ENCODE assay signal across 8 cellular contexts in the genomic region with DNA sequence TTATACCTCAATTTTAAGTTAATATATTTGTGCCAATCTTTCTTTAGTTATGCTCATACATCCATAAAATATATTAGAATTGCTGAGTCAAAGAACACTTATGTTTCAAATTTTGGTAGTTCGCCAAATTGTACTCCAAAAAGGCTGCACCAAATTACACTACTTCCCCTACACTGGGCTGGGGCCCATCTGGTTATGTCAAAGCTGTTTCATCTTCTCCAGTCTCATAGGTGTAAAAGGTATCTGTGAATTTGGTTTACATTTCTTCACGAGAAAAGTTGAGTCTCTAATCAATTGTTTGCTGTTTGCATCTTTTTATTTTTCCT. TPM values are rescaled to one million over a fixed set of nuclear protein-coding genes. Genes with fewer than 3 reads are reported as not detected.
DNase-seq lines count a peak whose midpoint lies in the region; ATAC-seq and TF ChIP-seq lines count a peak whose summit lies in the region.

No MANE protein-coding gene starts in this region.

- peak overlapping the region in 7 of 11 experiments; percentile 31 to 85 (median 45); a peak in 7 of 22 replicates for H3K9ac ChIP-seq in BLaER1 treated with 17β-estradiol and CSF1 and Interleukin-3, amounts not matched to agents 10 nM and 100 nM

- ATAC-seq in HG03280 (IDR thresholded peaks at IDR 0.05; ENCODE audit: unreplicated experiment) (no peak), GM19397 (IDR thresholded peaks at IDR 0.05; ENCODE audit: unreplicated experiment) (no peak), HG03135 (IDR thresholded peaks at IDR 0.05; ENCODE audit: unreplicated experiment) (no peak)

- H3K4me2 ChIP-seq in BLaER1 treated with 17β-estradiol and CSF1 and Interleukin-3, amounts not matched to agents 10 nM and 100 nM: peak overlapping the region; percentile 47 to 86 (median 73)

- peak overlapping the region; percentile 68 to 83 (median 74) for H3K4me3 ChIP-seq in BLaER1 treated with 17β-estradiol and CSF1 and Interleukin-3, amounts not matched to agents 10 nM and 100 nM
- H3K4me3 ChIP-seq in LNCaP clone FGC (ENCODE audit: low read depth, low read length): peak overlapping the region; percentile 78

- DNase-seq in LNCaP clone FGC (ENCODE audit: low read depth) (no peak), chondrocyte (ENCODE audit: low spot score) (no peak), glomerular visceral epithelial cell (ENCODE audit: extremely low spot score) (no peak)

- H3K36me3 ChIP-seq in BLaER1 treated with 17β-estradiol and CSF1 and Interleukin-3, amounts not matched to agents 10 nM and 100 nM: no peaks in the 10 kb centered on the region

- H3K9me3 Mint-ChIP-seq in chondrocyte (ENCODE audit: low read depth): no peaks in the 10 kb centered on the region
- H3K9me3 Mint-ChIP-seq in nephron: peaks cover 3% of the 10 kb centered on the region

- no peaks in the 10 kb centered on the region for H4K20me1 ChIP-seq in BLaER1 treated with 17β-estradiol and CSF1 and Interleukin-3, amounts not matched to agents 10 nM and 100 nM

- peaks cover 16 to 41% (median 29%) of the 10 kb centered on the region in 10 experiments for H3K4me1 ChIP-seq in BLaER1 treated with 17β-estradiol and CSF1 and Interleukin-3, amounts not matched to agents 10 nM and 100 nM

- H3K27ac ChIP-seq in BLaER1 treated with 17β-estradiol and CSF1 and Interleukin-3, amounts not matched to agents 10 nM and 100 nM: no peak overlapping the region; a peak in 1 of 22 replicates

- peak overlapping the region; percentile 93 for H3K4me3 Mint-ChIP-seq in chondrocyte (ENCODE audit: unreplicated experiment)
- peak overlapping the region; percentile 82 to 87 (median 86) for H3K4me3 Mint-ChIP-seq in nephron

- H3K27me3 ChIP-seq in BLaER1 treated with 17β-estradiol and CSF1 and Interleukin-3, amounts not matched to agents 10 nM and 100 nM: no peaks in the 10 kb centered on the region

- H3K9me3 ChIP-seq in BLaER1 treated with 17β-estradiol and CSF1 and Interleukin-3, amounts not matched to agents 10 nM and 100 nM (replicated peaks in 1 of 11): peaks cover 0 to 8% (median 0%) of the 10 kb centered on the region in 11 experiments; a peak in 1 of 22 replicates

- peaks cover 35% of the 10 kb centered on the region for H3K4me1 Mint-ChIP-seq in chondrocyte (ENCODE audit: low read depth)
- peaks cover 22% of the 10 kb centered on the region for H3K4me1 Mint-ChIP-seq in nephron

- H3K27me3 Mint-ChIP-seq in chondrocyte (ENCODE audit: low read depth): no peaks in the 10 kb centered on the region
- H3K27me3 Mint-ChIP-seq in nephron (ENCODE audit: low read depth): peaks cover 15% of the 10 kb centered on the region

- no peak for TF ChIP-seq CTCF in LNCaP clone FGC (IDR thresholded peaks at IDR 0.05; ENCODE audit: control insufficient read depth, extremely low read depth, insufficient read depth)
- no peak for TF ChIP-seq CTCF in chondrocyte (IDR thresholded peaks at IDR 0.05)
- TF ChIP-seq CTCF in nephron (IDR thresholded peaks at IDR 0.05; ENCODE audit: unreplicated experiment in 3 of 3): no peak

- H3K27ac Mint-ChIP-seq in chondrocyte (ENCODE audit: unreplicated experiment): no peak overlapping the region
- peak overlapping the region in 2 of 3 experiments; percentile 23 to 36 for H3K27ac Mint-ChIP-seq in nephron

- H3K36me3 Mint-ChIP-seq in chondrocyte (ENCODE audit: low read depth): no peaks in the 10 kb centered on the region
- H3K36me3 Mint-ChIP-seq in nephron (ENCODE audit: low read depth): no peaks in the 10 kb centered on the region

RNA-seq across cellular contexts. Expression of gene FSIP1, which starts 0.7 kb away (rescaled TPM):
- total RNA-seq in chondrocyte: 0.40 to 2.9 TPM (median 0.79 TPM) in 3 replicates
